ENCODE assay signal across 24 cellular contexts in the genomic region with DNA sequence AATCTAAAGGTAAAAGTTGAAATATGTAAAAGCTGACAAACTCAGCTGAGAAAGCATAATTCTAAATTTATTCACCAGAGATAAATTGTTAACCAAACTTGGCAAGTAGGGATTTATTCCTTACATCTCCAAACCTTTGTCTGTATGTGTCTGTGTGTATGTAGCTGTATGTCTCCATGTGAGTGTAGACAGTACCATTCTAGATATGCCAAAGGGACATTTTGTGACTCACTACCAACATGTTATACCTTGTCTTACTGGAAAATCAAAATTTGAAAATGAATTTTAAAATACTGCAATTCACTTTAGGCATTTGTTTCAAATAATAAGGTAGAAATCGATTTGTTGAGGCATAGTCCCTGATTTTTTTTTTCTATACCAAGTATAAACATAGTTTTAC.
DNase-seq lines count a peak whose midpoint lies in the region; TF ChIP-seq lines count a peak whose summit lies in the region.
"Had no signal": no experiment of that assay in that cellular context is flagged by ENCODE, and none has a peak within 500 bp of the region (broad histone marks: within the 10 kb centered on the region; RNA-seq: fewer than 3 reads in every experiment).

No MANE protein-coding gene starts in this region.

- no peak overlapping the region for H2AFZ ChIP-seq in mammary epithelial cell (ENCODE audit: low read depth, low read length)

- no peaks in the 10 kb centered on the region for H4K20me1 ChIP-seq in mammary epithelial cell (ENCODE audit: insufficient read depth, low read length)
- H4K20me1 ChIP-seq: BLaER1 treated with 17β-estradiol and CSF1 and Interleukin-3, amounts not matched to agents 10 nM and 100 nM had no signal

- H3K27me3 ChIP-seq in mammary epithelial cell (ENCODE audit: insufficient read depth, low read length), result no peaks in the 10 kb centered on the region
- H3K27me3 ChIP-seq: BLaER1 treated with 17β-estradiol and CSF1 and Interleukin-3, amounts not matched to agents 10 nM and 100 nM had no signal

- intact Hi-C loops in mammary epithelial cell (cut with micrococcal nuclease) (no loop called here), MCF 10A (cut with micrococcal nuclease) (no loop called here)

- POLR2A ChIA-PET in MCF 10A (lab: Yijun Ruan, JAX), result interaction anchor here (1.1 kb wide), 2 partner anchors 202 to 275 kb away, joined by 3 to 4 read pairs; partner anchors contain the start of gene ATIC

- H3K4me3 ChIP-seq in mammary epithelial cell (replicated peaks in 1 of 3; ENCODE audit: insufficient read depth in 1 of 3, low read depth in 2 of 3, low read length in 3 of 3), result no peak overlapping the region
- H3K4me3 ChIP-seq in epithelial cell of esophagus (ENCODE audit: low read length), result no peak overlapping the region
- H3K4me3 ChIP-seq: A549; BLaER1 treated with 17β-estradiol and CSF1 and Interleukin-3, amounts not matched to agents 10 nM and 100 nM; GM12878 had no signal

- no peak overlapping the region for H3K4me2 ChIP-seq in mammary epithelial cell (ENCODE audit: insufficient read depth, low read depth, low read length)
- H3K4me2 ChIP-seq: A549; BLaER1 treated with 17β-estradiol and CSF1 and Interleukin-3, amounts not matched to agents 10 nM and 100 nM had no signal

- H3K27me3 Mint-ChIP-seq in MCF 10A (ENCODE audit: insufficient read depth, unreplicated experiment) (no peaks in the 10 kb centered on the region), glutamatergic neuron (ENCODE audit: unreplicated experiment) (no peaks in the 10 kb centered on the region)
- H3K27me3 Mint-ChIP-seq: B cell; CD4-positive, alpha-beta T cell had no signal

- CTCF ChIA-PET in mammary epithelial cell (lab: Charles Lee; ENCODE audit: low non-redundant PET) (no interaction called here), MCF 10A (lab: Yijun Ruan, JAX) (interaction anchor here (0.6 to 1.3 kb wide), 2 partner anchors 146 to 883 kb away, joined by 4 read pairs; no protein-coding TSS in a partner anchor)

- H3K9me3 ChIP-seq in mammary epithelial cell (replicated peaks; ENCODE audit: insufficient read depth, low read length), result no peaks in the 10 kb centered on the region
- H3K9me3 ChIP-seq: A549; BLaER1 treated with 17β-estradiol and CSF1 and Interleukin-3, amounts not matched to agents 10 nM and 100 nM; Caco-2 had no signal

- in situ Hi-C loops in mammary epithelial cell (cut with MboI; ENCODE audit: low sequenced_read_pairs in 2 of 2), result no loop called here

- no peak overlapping the region for H3K9ac ChIP-seq in mammary epithelial cell (ENCODE audit: insufficient read depth, low read length)
- H3K9ac ChIP-seq: BLaER1 treated with 17β-estradiol and CSF1 and Interleukin-3, amounts not matched to agents 10 nM and 100 nM had no signal

- BruUV-seq in mammary epithelial cell (replicated peaks; lab: Mats Ljungman, UMichigan) (no TSS peak), MCF 10A (replicated peaks; lab: Mats Ljungman, UMichigan) (no TSS peak)

- DNase-seq in mammary epithelial cell (peak; percentile 11), MCF 10A (ENCODE audit: unreplicated experiment) (no peak), epithelial cell of esophagus (ENCODE audit: low read depth) (peak; percentile 50), glutamatergic neuron (no peak), NCI-H2081 (lab: John Stamatoyannopoulos, UW) (no peak), SIG-M5 (lab: John Stamatoyannopoulos, UW) (no peak)
- no peak for DNase-seq in activated T-cell treated with anti-CD3 and anti-CD28 coated beads, Interleukin-2, amount 50 U/mL, for 48 hours
- DNase-seq: AML-193; Caco-2; Calu3; CD4-positive, alpha-beta T cell; CD8-positive, alpha-beta T cell; DMS153; DMS53; DMS79; DND-41; EL; GDM1 had no signal

- dilution Hi-C loops in mammary epithelial cell (cut with HindIII; ENCODE audit: low sequenced_read_pairs), result no loop called here

- no peak for TF ChIP-seq CTCF in mammary epithelial cell (conservative IDR thresholded peaks at IDR 0.05 in 1 of 2, IDR thresholded peaks at IDR 0.05 in 1 of 2; ENCODE audit: extremely low read depth in 1 of 2, insufficient read depth in 1 of 2, low read depth in 1 of 2, low read length in 2 of 2)
- TF ChIP-seq CTCF in MCF 10A (IDR thresholded peaks at IDR 0.05; ENCODE audit: unreplicated experiment), result no peak
- TF ChIP-seq CTCF in epithelial cell of esophagus (IDR thresholded peaks at IDR 0.05; ENCODE audit: insufficient read depth, low read depth, low read length, missing control alignments), result no peak
- TF ChIP-seq CTCF in glutamatergic neuron (IDR thresholded peaks at IDR 0.05; ENCODE audit: partially characterized antibody, unreplicated experiment), result no peak

- H3K4me1 Mint-ChIP-seq in MCF 10A (ENCODE audit: insufficient read depth, unreplicated experiment), result no peaks in the 10 kb centered on the region
- H3K4me1 Mint-ChIP-seq in glutamatergic neuron (ENCODE audit: low read depth, unreplicated experiment), result peaks cover 14% of the 10 kb centered on the region
- H3K4me1 Mint-ChIP-seq: B cell had no signal

- no peak overlapping the region for H3K27ac ChIP-seq in mammary epithelial cell (ENCODE audit: insufficient read depth, low read depth, low read length)
- H3K27ac ChIP-seq: 22Rv1; A549; BLaER1 treated with 17β-estradiol and CSF1 and Interleukin-3, amounts not matched to agents 10 nM and 100 nM; C4-2B had no signal

- H3K27ac Mint-ChIP-seq in MCF 10A (ENCODE audit: low read depth, unreplicated experiment) (no peak overlapping the region), glutamatergic neuron (ENCODE audit: unreplicated experiment) (peak overlapping the region; percentile 92)
- H3K27ac Mint-ChIP-seq: B cell; CD4-positive, alpha-beta T cell; CD8-positive, alpha-beta T cell had no signal

- no peaks in the 10 kb centered on the region for H3K79me2 ChIP-seq in mammary epithelial cell (ENCODE audit: insufficient read depth, low read length)

- H3K36me3 ChIP-seq in mammary epithelial cell (ENCODE audit: insufficient read depth, low read length), result no peaks in the 10 kb centered on the region
- H3K36me3 ChIP-seq: BLaER1 treated with 17β-estradiol and CSF1 and Interleukin-3, amounts not matched to agents 10 nM and 100 nM had no signal

- no peaks in the 10 kb centered on the region for H3K4me1 ChIP-seq in mammary epithelial cell (ENCODE audit: insufficient read depth, low read length)
- H3K4me1 ChIP-seq: A549, Caco-2 had no signal

- H3K36me3 Mint-ChIP-seq in MCF 10A (ENCODE audit: insufficient read depth, unreplicated experiment), result peaks cover 33% of the 10 kb centered on the region
- no peaks in the 10 kb centered on the region for H3K36me3 Mint-ChIP-seq in glutamatergic neuron (ENCODE audit: unreplicated experiment)
- H3K36me3 Mint-ChIP-seq: CD8-positive, alpha-beta T cell had no signal

- H3K4me3 Mint-ChIP-seq in MCF 10A (ENCODE audit: unreplicated experiment) (no peak overlapping the region), glutamatergic neuron (ENCODE audit: unreplicated experiment) (no peak overlapping the region)
- H3K4me3 Mint-ChIP-seq: B cell; CD4-positive, alpha-beta T cell; CD8-positive, alpha-beta T cell had no signal

- no peaks in the 10 kb centered on the region for H3K9me3 Mint-ChIP-seq in MCF 10A (ENCODE audit: unreplicated experiment)
- no peaks in the 10 kb centered on the region for H3K9me3 Mint-ChIP-seq in glutamatergic neuron (ENCODE audit: unreplicated experiment)
- H3K9me3 Mint-ChIP-seq: CD4-positive, alpha-beta T cell; CD8-positive, alpha-beta T cell had no signal

- 46% methylated on average over 1 of the region's 1 CpG for WGBS in mammary epithelial cell (ENCODE audit: low coverage, missing lambda C conversion rate)

Comparison
In these comparisons a context has a peak if more than half of its experiments do, and no peak if none do; other contexts are left out.
1. DNase-seq: peak in mammary epithelial cell (single experiment) and epithelial cell of esophagus (single experiment); none in MCF 10A (single experiment), glutamatergic neuron (single experiment), NCI-H2081 (0 of 2), activated T-cell treated with anti-CD3 and anti-CD28 coated beads, Interleukin-2, amount 50 U/mL, for 48 hours (0 of 2) and SIG-M5 (single experiment).